16 cellular contexts compared by ENCODE assay signal in the genomic region with DNA sequence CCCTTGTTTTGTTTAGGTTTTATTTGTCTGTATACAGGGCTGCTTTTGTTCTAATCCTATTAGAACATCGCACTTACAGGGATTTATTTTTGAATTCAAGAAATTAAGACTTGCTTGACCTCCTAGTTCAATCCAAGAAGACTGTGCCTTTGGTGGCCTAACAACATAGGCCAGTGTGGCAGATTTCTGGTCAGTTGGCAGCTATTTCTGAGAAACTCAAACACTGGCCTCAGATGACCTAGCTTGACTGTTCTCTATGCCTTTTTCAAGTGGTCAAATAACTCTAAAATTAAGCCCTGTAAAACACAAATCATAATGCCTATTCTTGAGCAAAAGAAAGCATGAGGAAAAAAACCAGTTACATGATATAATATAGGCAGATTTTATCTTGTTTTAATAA.
DNase-seq lines count a peak whose midpoint lies in the region; ATAC-seq, FAIRE-seq and TF ChIP-seq lines count a peak whose summit lies in the region.
"Had no signal": no experiment of that assay in that cellular context is flagged by ENCODE, and none has a peak within 500 bp of the region (broad histone marks: within the 10 kb centered on the region; RNA-seq: fewer than 3 reads in every experiment).

No MANE protein-coding gene starts in this region.

- intact Hi-C loops in HepG2 (cut with micrococcal nuclease; ENCODE audit: unreplicated experiment) (no loop called here), left lung (cut with DNase I) (no loop called here)

- no peak overlapping the region for H3K9ac ChIP-seq in liver (ENCODE audit: low read depth in 1 of 2, low read length in 2 of 2)
- H3K9ac ChIP-seq in HepG2 (ENCODE audit: insufficient read depth, low read depth, low read length) = no peak overlapping the region
- H3K9ac ChIP-seq: KMS-11 had no signal

- H3K36me3 ChIP-seq in liver (ENCODE audit: control insufficient read depth in 4 of 4, insufficient read depth in 3 of 4, low read depth in 1 of 4, low read length in 3 of 4) = no peaks in the 10 kb centered on the region
- no peaks in the 10 kb centered on the region for H3K36me3 ChIP-seq in HepG2 (replicated peaks in 1 of 2; ENCODE audit: control insufficient read depth in 1 of 2, insufficient read depth in 2 of 2, low read length in 2 of 2)
- H3K36me3 ChIP-seq in left lung = no peaks in the 10 kb centered on the region

- H3K27me3 ChIP-seq in liver (ENCODE audit: control insufficient read depth in 4 of 4, insufficient read depth in 4 of 4, low read length in 3 of 4) (peaks cover 0 to 2% (median 0%) of the 10 kb centered on the region in 4 donors), HepG2 (ENCODE audit: control insufficient read depth in 1 of 2, insufficient read depth in 2 of 2, low read length in 2 of 2) (no peaks in the 10 kb centered on the region), left lung (no peaks in the 10 kb centered on the region)

- no peak for TF ChIP-seq EP300 in HepG2 (IDR thresholded peaks at IDR 0.05; ENCODE audit: low read depth in 2 of 2, low read length in 2 of 2)
- TF ChIP-seq EP300 in HepG2 (CRISPR knock-in tag; IDR thresholded peaks at IDR 0.05; ENCODE audit: borderline replicate concordance) = no peak

- FAIRE-seq in HepG2 (lab: Jason Lieb, UNC) = no peak

- H3K79me2 ChIP-seq in HepG2 (ENCODE audit: insufficient read depth, low read length) = no peaks in the 10 kb centered on the region

- ATAC-seq in HepG2 = no peak
- no peak for ATAC-seq in left lung

- POLR2A ChIA-PET in HepG2 (lab: Yijun Ruan, JAX) = no interaction called here

- H3K4me1 ChIP-seq in liver (ENCODE audit: control insufficient read depth in 4 of 4, insufficient read depth in 4 of 4, low read length in 3 of 4) = peaks cover 0 to 1% (median 0%) of the 10 kb centered on the region in 4 donors
- H3K4me1 ChIP-seq in HepG2 (ENCODE audit: insufficient read depth, low read length) = no peaks in the 10 kb centered on the region
- no peaks in the 10 kb centered on the region for H3K4me1 ChIP-seq in left lung
- H3K4me1 ChIP-seq: Caco-2 had no signal

- H4K20me1 ChIP-seq in HepG2 (ENCODE audit: insufficient read depth, low read length) = no peaks in the 10 kb centered on the region

- 88% methylated on average over 1 of the region's 1 CpG for WGBS in liver
- WGBS in HepG2 (ENCODE audit: low lambda C conversion rate) = 89% methylated on average over 1 of the region's 1 CpG

- no peak overlapping the region for H2AFZ ChIP-seq in HepG2 (ENCODE audit: low read length)

- TF ChIP-seq CTCF in liver (IDR thresholded peaks at IDR 0.05; ENCODE audit: low read depth, low read length, missing input control) (no peak), HepG2 (CRISPR knock-in tag; IDR thresholded peaks at IDR 0.05) (no peak), left lung (IDR thresholded peaks at IDR 0.05) (no peak)

- H3K9me3 ChIP-seq in liver (ENCODE audit: control insufficient read depth in 4 of 4, low read length in 3 of 4) (no peaks in the 10 kb centered on the region), HepG2 (ENCODE audit: low read length) (no peaks in the 10 kb centered on the region), left lung (no peaks in the 10 kb centered on the region)
- H3K9me3 ChIP-seq: Caco-2 had no signal

- DNase-seq in HepG2 (ENCODE audit: low spot score) (no peak), cerebellar cortex (ENCODE audit: low spot score) (peak; percentile 29), myocyte (ENCODE audit: low read depth) (peak; percentile 44), left lung (no peak)
- no peak for DNase-seq in stimulated activated CD4-positive, alpha-beta T cell treated with anti-CD3 and anti-CD28 coated beads, Interleukin-2, amount 100 ng/mL, for 24 hours
- DNase-seq in activated T-cell treated with anti-CD3 and anti-CD28 coated beads, Interleukin-2, amount 50 U/mL, for 48 hours = no peak
- no peak for DNase-seq in activated CD4-positive, CD25-positive, alpha-beta regulatory T cell (lab: John Stamatoyannopoulos, UW)
- DNase-seq: AML-193, Caco-2, NCI-H1092, NCI-H146, NCI-H2081 treated with DMSO at 0.1 percent for 48 hours, NCI-H510A, NCI-H774 had no signal

- no peak for TF ChIP-seq POLR2A in HepG2 (IDR thresholded peaks at IDR 0.05; ENCODE audit: insufficient read depth in 1 of 2, low read depth in 2 of 2, low read length in 2 of 2)

- in situ Hi-C loops in HepG2 (cut with HindIII; ENCODE audit: extremely low pct_ligation_motif_present, low pct_unique_long_range_greater_than_20kb) = no loop called here

- H3K27ac ChIP-seq in liver (ENCODE audit: low read depth in 1 of 2, low read length in 2 of 2) (no peak overlapping the region), HepG2 (ENCODE audit: extremely low read length, insufficient read depth, low read length) (no peak overlapping the region), left lung (no peak overlapping the region)
- H3K27ac ChIP-seq: KMS-11 had no signal

- H3K4me2 ChIP-seq in HepG2 (ENCODE audit: low read depth, low read length) = no peak overlapping the region
- H3K4me2 ChIP-seq: KMS-11 had no signal

- TF ChIP-seq RAD21 in liver (IDR thresholded peaks at IDR 0.05) (no peak), HepG2 (CRISPR knock-in tag; IDR thresholded peaks at IDR 0.05) (no peak)

- CTCF ChIA-PET in HepG2 (lab: Yijun Ruan, JAX; ENCODE audit: low intra/inter-chr PET ratio, low total read pairs) = no interaction called here

- BruUV-seq in HepG2 (replicated peaks; lab: Mats Ljungman, UMichigan) = no TSS peak

- H3K4me3 ChIP-seq in liver (ENCODE audit: low read depth in 1 of 3, low read length in 3 of 3) (no peak overlapping the region), HepG2 (replicated peaks in 1 of 3; ENCODE audit: insufficient read depth in 1 of 3, low read depth in 2 of 3, low read length in 3 of 3) (no peak overlapping the region), left lung (no peak overlapping the region)

TF ChIP-seq in liver, 16 proteins besides CTCF, POLR2A, EP300 and RAD21:
- TF ChIP-seq SP1 (IDR thresholded peaks at IDR 0.05) (no peak), RXRA (IDR thresholded peaks at IDR 0.05) (peak; percentile 22 to 31)
TF ChIP-seq in liver: peak in this region for 1.

TF ChIP-seq in HepG2, 621 proteins besides CTCF, POLR2A, EP300 and RAD21:
- TF ChIP-seq, protein P1, sequence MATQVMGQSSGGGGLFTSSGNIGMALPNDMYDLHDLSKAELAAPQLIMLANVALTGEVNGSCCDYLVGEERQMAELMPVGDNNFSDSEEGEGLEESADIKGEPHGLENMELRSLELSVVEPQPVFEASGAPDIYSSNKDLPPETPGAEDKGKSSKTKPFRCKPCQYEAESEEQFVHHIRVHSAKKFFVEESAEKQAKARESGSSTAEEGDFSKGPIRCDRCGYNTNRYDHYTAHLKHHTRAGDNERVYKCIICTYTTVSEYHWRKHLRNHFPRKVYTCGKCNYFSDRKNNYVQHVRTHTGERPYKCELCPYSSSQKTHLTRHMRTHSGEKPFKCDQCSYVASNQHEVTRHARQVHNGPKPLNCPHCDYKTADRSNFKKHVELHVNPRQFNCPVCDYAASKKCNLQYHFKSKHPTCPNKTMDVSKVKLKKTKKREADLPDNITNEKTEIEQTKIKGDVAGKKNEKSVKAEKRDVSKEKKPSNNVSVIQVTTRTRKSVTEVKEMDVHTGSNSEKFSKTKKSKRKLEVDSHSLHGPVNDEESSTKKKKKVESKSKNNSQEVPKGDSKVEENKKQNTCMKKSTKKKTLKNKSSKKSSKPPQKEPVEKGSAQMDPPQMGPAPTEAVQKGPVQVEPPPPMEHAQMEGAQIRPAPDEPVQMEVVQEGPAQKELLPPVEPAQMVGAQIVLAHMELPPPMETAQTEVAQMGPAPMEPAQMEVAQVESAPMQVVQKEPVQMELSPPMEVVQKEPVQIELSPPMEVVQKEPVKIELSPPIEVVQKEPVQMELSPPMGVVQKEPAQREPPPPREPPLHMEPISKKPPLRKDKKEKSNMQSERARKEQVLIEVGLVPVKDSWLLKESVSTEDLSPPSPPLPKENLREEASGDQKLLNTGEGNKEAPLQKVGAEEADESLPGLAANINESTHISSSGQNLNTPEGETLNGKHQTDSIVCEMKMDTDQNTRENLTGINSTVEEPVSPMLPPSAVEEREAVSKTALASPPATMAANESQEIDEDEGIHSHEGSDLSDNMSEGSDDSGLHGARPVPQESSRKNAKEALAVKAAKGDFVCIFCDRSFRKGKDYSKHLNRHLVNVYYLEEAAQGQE (IDR thresholded peaks at IDR 0.05; ENCODE audit: borderline replicate concordance in 1 of 2, low read depth in 1 of 2, low read length in 2 of 2) = no peak
- TF ChIP-seq ZC3H13 (CRISPR knock-in tag; IDR thresholded peaks at IDR 0.05) (no peak), ZNF749 (CRISPR knock-in tag; IDR thresholded peaks at IDR 0.05; ENCODE audit: borderline replicate concordance) (no peak), NR2F6 (IDR thresholded peaks at IDR 0.05) (no peak), NR2F6 (CRISPR knock-in tag; IDR thresholded peaks at IDR 0.05) (no peak)

Comparison
In these comparisons a context has a peak if more than half of its experiments do, and no peak if none do; other contexts are left out.
1. DNase-seq: peak in cerebellar cortex (single experiment) and myocyte (single experiment); none in HepG2 (single experiment), stimulated activated CD4-positive, alpha-beta T cell treated with anti-CD3 and anti-CD28 coated beads, Interleukin-2, amount 100 ng/mL, for 24 hours (0 of 2), activated T-cell treated with anti-CD3 and anti-CD28 coated beads, Interleukin-2, amount 50 U/mL, for 48 hours (0 of 2), left lung (0 of 2) and activated CD4-positive, CD25-positive, alpha-beta regulatory T cell (0 of 4).